ENCODE assay signal across 24 cellular contexts in genomic region chr7:76272142-76272541, GRCh38. TPM values are rescaled to one million over a fixed set of nuclear protein-coding genes. Genes with fewer than 3 reads are reported as not detected.
DNase-seq lines count a peak whose midpoint lies in the region; ATAC-seq, FAIRE-seq and TF ChIP-seq lines count a peak whose summit lies in the region.
"Had no signal": no experiment of that assay in that cellular context is flagged by ENCODE, and none has a peak within 500 bp of the region (broad histone marks: within the 10 kb centered on the region; RNA-seq: fewer than 3 reads in every experiment).

No MANE protein-coding gene starts in this region.

- no peak for FAIRE-seq in H1 (lab: Jason Lieb, UNC)
- FAIRE-seq: A204.1, GM12878 had no signal

- no peak for TF ChIP-seq POLR2A in H1 (IDR thresholded peaks at IDR 0.05; ENCODE audit: control extremely low read depth in 1 of 2, low read depth in 2 of 2, low read length in 2 of 2)

- ATAC-seq in WTC11, result no peak
- ATAC-seq in HG02973 (IDR thresholded peaks at IDR 0.05; ENCODE audit: unreplicated experiment), result no peak

- H2BK12ac ChIP-seq in H1 (ENCODE audit: low read depth, low read length), result no peak overlapping the region

- DNase-seq in MM.1S, result no peak
- DNase-seq in WTC11 (ENCODE audit: low spot score), result no peak
- no peak for DNase-seq in H1 (ENCODE audit: low read depth in 1 of 2, low spot score in 2 of 2)
- no peak for DNase-seq in ecto neural progenitor cell (ENCODE audit: low spot score)
- no peak for DNase-seq in dermis blood vessel endothelial cell
- DNase-seq in hepatic stellate cell (ENCODE audit: low spot score), result no peak
- DNase-seq: 8988T; ACHN; BE2C; C1 segment of cervical spinal cord; CD4-positive, alpha-beta memory T cell; CD4-positive, CD25-positive, alpha-beta regulatory T cell; CD8-positive, alpha-beta memory T cell; DMS 273 treated with DMSO at 0.1 percent for 48 hours; DMS153; DMS79; DND-41; EL; GDM1 had no signal

- peaks cover 8% of the 10 kb centered on the region; the same call in 1 of the 2 replicates for H3K4me1 ChIP-seq in MM.1S (ENCODE audit: low read length)
- H3K4me1 ChIP-seq in H1 (replicated peaks in 1 of 4; ENCODE audit: control insufficient read depth in 3 of 4, insufficient read depth in 4 of 4, low read length in 3 of 4), result peaks cover 7 to 29% (median 20%) of the 10 kb centered on the region in 4 experiments
- H3K4me1 ChIP-seq: BE2C had no signal

- H4K8ac ChIP-seq in H1 (ENCODE audit: extremely low read depth, insufficient read depth, low read length), result no peak overlapping the region

- H4K91ac ChIP-seq in H1 (replicated peaks; ENCODE audit: insufficient read length, low read length), result no peak overlapping the region

- no peaks in the 10 kb centered on the region for H3K79me1 ChIP-seq in H1 (ENCODE audit: low read depth, low read length)

- CTCF ChIA-PET in WTC11 (lab: Charles Lee) (interaction anchor here (1.0 kb wide), 1 partner anchor 94 kb away, joined by 6 read pairs; no protein-coding TSS in a partner anchor), H1 (lab: Charles Lee; ENCODE audit: partially characterized antibody) (interaction anchor here (0.9 to 4.8 kb wide), 5 partner anchors 9 to 94 kb away, joined by 3 to 26 read pairs (median 5); no protein-coding TSS in a partner anchor)

- peak overlapping the region; percentile 70; the same call in 1 of the 2 replicates for H3K4me2 ChIP-seq in MM.1S (ENCODE audit: low read depth, low read length)
- no peak overlapping the region; a peak in 1 of 4 replicates for H3K4me2 ChIP-seq in H1 (ENCODE audit: insufficient read depth in 1 of 2, low read depth in 2 of 2, low read length in 2 of 2)

- no peak overlapping the region for H2BK120ac ChIP-seq in H1 (replicated peaks; ENCODE audit: low read depth, low read length)

- no peak overlapping the region for H3K27ac Mint-ChIP-seq in WTC11
- H3K27ac Mint-ChIP-seq: CD14-positive monocyte; CD4-positive, CD25-positive, alpha-beta regulatory T cell had no signal

- H3K18ac ChIP-seq in H1 (ENCODE audit: extremely low read depth, low read length), result no peak overlapping the region

- H4K5ac ChIP-seq in H1 (ENCODE audit: insufficient read length, low read depth, low read length), result no peak overlapping the region

- no peak overlapping the region for H3K4ac ChIP-seq in H1 (replicated peaks; ENCODE audit: insufficient read length, low read depth, low read length)

- peaks cover 8% of the 10 kb centered on the region; the same call in 1 of the 2 replicates for H3K23me2 ChIP-seq in H1 (ENCODE audit: low read depth, low read length)

- no peak overlapping the region for H3K27ac ChIP-seq in MM.1S (ENCODE audit: low read length)
- no peak overlapping the region for H3K27ac ChIP-seq in H1 (ENCODE audit: low read depth, low read length)
- H3K27ac ChIP-seq: BLaER1 had no signal

- no peak for TF ChIP-seq CTCF in MM.1S (IDR thresholded peaks at IDR 0.05; ENCODE audit: low read length)
- TF ChIP-seq CTCF in WTC11 (IDR thresholded peaks at IDR 0.05), result no peak
- TF ChIP-seq CTCF in H1 (IDR thresholded peaks at IDR 0.05; ENCODE audit: control extremely low read depth in 1 of 3, insufficient read depth in 1 of 3, low read depth in 1 of 3, low read length in 3 of 3), result no peak

- H2BK5ac ChIP-seq in H1 (ENCODE audit: low read depth, low read length), result no peak overlapping the region

- no peak overlapping the region for H2BK15ac ChIP-seq in H1 (ENCODE audit: low read length)

- H3K4me1 Mint-ChIP-seq in WTC11, result peaks cover 38% of the 10 kb centered on the region

- H3K79me2 ChIP-seq in MM.1S (ENCODE audit: low read length), result no peaks in the 10 kb centered on the region
- H3K79me2 ChIP-seq in H1 (ENCODE audit: control insufficient read depth in 1 of 2, insufficient read depth in 2 of 2, low read length in 2 of 2), result no peaks in the 10 kb centered on the region

- TF ChIP-seq EP300 in H1 (IDR thresholded peaks at IDR 0.05; ENCODE audit: borderline replicate concordance in 1 of 2, low read depth in 2 of 2, low read length in 2 of 2), result no peak

- H3K14ac ChIP-seq in H1 (ENCODE audit: insufficient read length), result no peak overlapping the region

- WGBS in H1 (ENCODE audit: extremely low coverage in 1 of 2, insufficient coverage in 1 of 2, insufficient read length in 1 of 2, insufficient replicate concordance in 2 of 2, low coverage in 1 of 2, low lambda C conversion rate in 2 of 2, missing lambda C conversion rate in 1 of 2), 2 experiments, result 95% methylated on average over 6 of the region's 6 CpGs; no CpG with 5 or more reads in 1 of the 2 experiments

- H2AFZ ChIP-seq in MM.1S (ENCODE audit: low read length) (no peak overlapping the region), H1 (ENCODE audit: low read length) (no peak overlapping the region)

- H3K4me3 ChIP-seq in MM.1S (ENCODE audit: low read length) (no peak overlapping the region), H1 (ENCODE audit: extremely low read depth in 1 of 4, insufficient read depth in 2 of 4, low read depth in 3 of 4, low read length in 4 of 4) (no peak overlapping the region)
- H3K4me3 ChIP-seq: BLaER1 had no signal

- H3K27me3 ChIP-seq in MM.1S (replicated peaks; ENCODE audit: insufficient read depth, low read length) (peaks cover 15% of the 10 kb centered on the region), H1 (replicated peaks in 1 of 4; ENCODE audit: control insufficient read depth in 3 of 4, extremely low read depth in 1 of 4, insufficient read depth in 3 of 4, low read length in 3 of 4) (peaks cover 0 to 5% (median 0%) of the 10 kb centered on the region in 4 experiments; a peak in 2 of 7 replicates)
- H3K27me3 ChIP-seq: BE2C had no signal

- no peak overlapping the region for H3K4me3 Mint-ChIP-seq in WTC11
- H3K4me3 Mint-ChIP-seq: CD4-positive, alpha-beta memory T cell; CD4-positive, CD25-positive, alpha-beta regulatory T cell had no signal

- peaks cover 14% of the 10 kb centered on the region; the same call in 1 of the 2 replicates for H3K27me3 Mint-ChIP-seq in WTC11 (ENCODE audit: low read depth)

- no peak overlapping the region for H3K23ac ChIP-seq in H1 (ENCODE audit: insufficient read length)

- no peak for TF ChIP-seq RAD21 in H1 (IDR thresholded peaks at IDR 0.05 in 1 of 2, conservative IDR thresholded peaks at IDR 0.05 in 1 of 2; ENCODE audit: low read depth in 2 of 2, low read length in 2 of 2)

- no peaks in the 10 kb centered on the region for H3K9me2 ChIP-seq in MM.1S (replicated peaks; ENCODE audit: insufficient read depth, low read length)

- H3K9me3 ChIP-seq in MM.1S (replicated peaks; ENCODE audit: insufficient read depth, low read length) (no peaks in the 10 kb centered on the region), H1 (ENCODE audit: insufficient read depth in 2 of 2, low read depth in 1 of 2, low read length in 1 of 2) (no peaks in the 10 kb centered on the region)
- H3K9me3 ChIP-seq: BE2C, BLaER1 had no signal

- H3K56ac ChIP-seq in H1 (replicated peaks; ENCODE audit: insufficient read length, low read depth, low read length), result no peak overlapping the region

- POLR2A ChIA-PET in WTC11 (lab: Charles Lee) (no interaction called here), H1 (lab: Charles Lee; ENCODE audit: partially characterized antibody) (interaction anchor here (0.7 kb wide), 1 partner anchor 20 kb away, joined by 3 read pairs; no protein-coding TSS in a partner anchor)

- no peaks in the 10 kb centered on the region for H3F3A ChIP-seq in MM.1S (ENCODE audit: insufficient read depth, low read length)

- H3K9ac ChIP-seq in MM.1S (ENCODE audit: low read length) (no peak overlapping the region), H1 (replicated peaks in 1 of 4; ENCODE audit: extremely low read depth in 1 of 4, low read depth in 3 of 4, low read length in 3 of 4) (no peak overlapping the region)

- H4K20me1 ChIP-seq in MM.1S (ENCODE audit: insufficient read depth, low read length) (no peaks in the 10 kb centered on the region), H1 (replicated peaks in 1 of 2; ENCODE audit: control insufficient read depth in 1 of 2, insufficient read depth in 2 of 2, low read length in 2 of 2) (no peaks in the 10 kb centered on the region)
- H4K20me1 ChIP-seq: BLaER1 had no signal

- no peaks in the 10 kb centered on the region for H3K36me3 Mint-ChIP-seq in WTC11
- H3K36me3 Mint-ChIP-seq: CD14-positive monocyte; CD4-positive, alpha-beta memory T cell; CD4-positive, CD25-positive, alpha-beta regulatory T cell; CD8-positive, alpha-beta memory T cell had no signal

- H2BK20ac ChIP-seq in H1 (ENCODE audit: low read length), result no peak overlapping the region

- 0 out of 2 replicates have a peak overlapping the region, but pooled peaks have one; percentile 7 for H2AK5ac ChIP-seq in H1 (ENCODE audit: low read depth, low read length)

- no peaks in the 10 kb centered on the region for H3K9me3 Mint-ChIP-seq in WTC11
- H3K9me3 Mint-ChIP-seq: CD14-positive monocyte; CD4-positive, alpha-beta memory T cell; CD4-positive, CD25-positive, alpha-beta regulatory T cell; CD8-positive, alpha-beta memory T cell had no signal

- no peaks in the 10 kb centered on the region for H3K36me3 ChIP-seq in MM.1S (replicated peaks; ENCODE audit: insufficient read depth, low read length)
- no peaks in the 10 kb centered on the region for H3K36me3 ChIP-seq in H1 (ENCODE audit: control insufficient read depth in 2 of 4, insufficient read depth in 4 of 4, low read length in 3 of 4)
- H3K36me3 ChIP-seq: BE2C, BLaER1 had no signal

TF ChIP-seq in WTC11, 78 proteins besides CTCF, POLR2A, EP300 and RAD21 (continues in another document):
- TF ChIP-seq ZNF121 (CRISPR knock-in tag; IDR thresholded peaks at IDR 0.05), result peak; percentile 82

TF ChIP-seq in H1, 55 proteins besides CTCF, POLR2A, EP300 and RAD21:
- TF ChIP-seq TEAD4 (IDR thresholded peaks at IDR 0.05; ENCODE audit: low read depth, low read length), result no peak

RNA-seq across cellular contexts. Expression of gene HSPB1, which starts 30.3 kb away (rescaled TPM):
- 202 to 299 TPM (median 285 TPM) in 3 replicates for total RNA-seq in WTC11 (2021)
- total RNA-seq in H1 (2021; fragmentation: NEBNext Ultra II Directional; extraction: Animal tissue kit (Norgen Biotek cat#: 25700)), result 165 and 194 TPM in 2 replicates
- polyA plus RNA-seq in H1 (2011; rRNA removed), result 254 and 440 TPM in 2 replicates
- polyA plus RNA-seq in H1 (2011; cell fraction: cytosol; rRNA removed), result 140 TPM
- polyA plus RNA-seq in H1 (2011; cell fraction: nucleus; rRNA removed), result 158 TPM
- 103 to 239 TPM (median 205 TPM) in 4 replicates for polyA plus RNA-seq in H1 (2012, experiment 1 of 2)
- 130 TPM for polyA plus RNA-seq in H1 (2012, experiment 2 of 2)
- 200 TPM for polyA plus RNA-seq in H1 (2013, experiment 1 of 2)
- 202 TPM for polyA plus RNA-seq in H1 (2013, experiment 2 of 2)
- polyA minus RNA-seq in H1 (2011; rRNA and poly(A)+ RNA removed), result 12.2 and 16.7 TPM in 2 replicates
- 52.6 TPM for polyA minus RNA-seq in H1 (2011; cell fraction: cytosol; rRNA and poly(A)+ RNA removed)
- 46.7 TPM for polyA minus RNA-seq in H1 (2011; cell fraction: nucleus; rRNA and poly(A)+ RNA removed)
- total RNA-seq in dermis blood vessel endothelial cell, result 109 and 120 TPM in 2 replicates
